Comparison of ENCODE assay signal across 6 cellular contexts in the genomic region with DNA sequence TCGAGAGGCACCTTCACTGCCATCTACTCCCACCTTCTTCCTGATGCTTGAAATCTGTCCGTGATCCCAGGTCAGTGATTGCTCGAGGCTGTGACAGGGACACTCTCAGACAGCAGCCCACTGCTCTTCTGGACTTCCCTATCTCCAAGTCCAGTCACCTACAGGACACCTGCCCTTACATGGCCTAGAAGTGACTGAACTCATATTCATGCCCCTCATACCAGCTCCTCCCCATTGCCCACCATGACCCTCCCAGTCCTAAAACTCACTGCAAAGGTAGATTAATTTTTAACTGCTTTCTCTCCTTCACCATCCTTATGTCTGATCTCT. TPM values are rescaled to one million over a fixed set of nuclear protein-coding genes. Genes with fewer than 3 reads are reported as not detected.
DNase-seq lines count a peak whose midpoint lies in the region; ATAC-seq lines count a peak whose summit lies in the region.

No MANE protein-coding gene starts in this region.

- H3K4me1 ChIP-seq in ACC112 (ENCODE audit: control insufficient read depth, insufficient read depth, low read length, unreplicated experiment) (peaks cover 81% of the 10 kb centered on the region), mucosa of rectum (ENCODE audit: control insufficient read depth in 2 of 2, insufficient read depth in 2 of 2, low read length in 2 of 2) (peaks cover 70 to 81% of the 10 kb centered on the region in 2 donors)

- H3K9ac ChIP-seq in mucosa of rectum (ENCODE audit: low read depth in 1 of 2, low read length in 2 of 2), result peak overlapping the region; percentile 82 to 90

- H3K9me3 ChIP-seq in mucosa of rectum (ENCODE audit: control insufficient read depth in 2 of 2, low read length in 2 of 2), result no peaks in the 10 kb centered on the region

- no peaks in the 10 kb centered on the region for H3K27me3 Mint-ChIP-seq in activated CD4-positive, alpha-beta memory T cell treated with anti-CD3 and anti-CD28 coated beads for 36 hours

- H3K9me3 Mint-ChIP-seq in activated CD4-positive, alpha-beta memory T cell treated with anti-CD3 and anti-CD28 coated beads for 36 hours, result no peaks in the 10 kb centered on the region

- peak overlapping the region; percentile 98 for H3K27ac ChIP-seq in ACC112 (ENCODE audit: low read depth, low read length)
- H3K27ac ChIP-seq in mucosa of rectum (ENCODE audit: low read depth in 2 of 2, low read length in 2 of 2), result peak overlapping the region; percentile 100

- no peaks in the 10 kb centered on the region for H3K36me3 ChIP-seq in ACC112 (ENCODE audit: insufficient read depth, low read length)
- no peaks in the 10 kb centered on the region for H3K36me3 ChIP-seq in mucosa of rectum (ENCODE audit: control insufficient read depth in 2 of 2, insufficient read depth in 2 of 2, low read length in 2 of 2)

- H3K27ac Mint-ChIP-seq in activated CD4-positive, alpha-beta memory T cell treated with anti-CD3 and anti-CD28 coated beads for 36 hours, result peak overlapping the region; percentile 55

- intact Hi-C loops in activated CD4-positive, alpha-beta memory T cell treated with anti-CD3 and anti-CD28 coated beads for 36 hours (cut with micrococcal nuclease), result loop anchor here (5.0 kb wide), 1 partner anchor 62 kb away; no protein-coding TSS in a partner anchor

- H3K4me3 ChIP-seq in ACC112 (ENCODE audit: low read depth, low read length), result no peak overlapping the region
- H3K4me3 ChIP-seq in mucosa of rectum (ENCODE audit: low read length in 2 of 2), result peak overlapping the region; percentile 37 to 44

- peaks cover 82% of the 10 kb centered on the region for H3K4me1 Mint-ChIP-seq in activated CD4-positive, alpha-beta memory T cell treated with anti-CD3 and anti-CD28 coated beads for 36 hours (ENCODE audit: low read depth)

- ATAC-seq in HG03139 (IDR thresholded peaks at IDR 0.05; ENCODE audit: unreplicated experiment), result no peak

- H3K36me3 Mint-ChIP-seq in activated CD4-positive, alpha-beta memory T cell treated with anti-CD3 and anti-CD28 coated beads for 36 hours, result no peaks in the 10 kb centered on the region

- POLR2A ChIA-PET in activated CD4-positive, alpha-beta memory T cell treated with anti-CD3 and anti-CD28 coated beads for 36 hours (lab: Charles Lee), result interaction anchor here (1.1 kb wide), 1 partner anchor 65 kb away, joined by 4 read pairs; no protein-coding TSS in a partner anchor

- H3K79me2 ChIP-seq in ACC112 (ENCODE audit: control insufficient read depth, insufficient read depth, low read length, unreplicated experiment), result no peaks in the 10 kb centered on the region

- H3K27me3 ChIP-seq in ACC112 (ENCODE audit: insufficient read depth, low read length), result no peaks in the 10 kb centered on the region
- H3K27me3 ChIP-seq in mucosa of rectum (ENCODE audit: control insufficient read depth in 2 of 2, insufficient read depth in 2 of 2, low read length in 2 of 2), result no peaks in the 10 kb centered on the region

- peak overlapping the region; percentile 26 for H2AFZ ChIP-seq in ACC112 (ENCODE audit: low read length, unreplicated experiment)

- DNase-seq in activated CD4-positive, alpha-beta memory T cell treated with anti-CD3 and anti-CD28 coated beads for 36 hours, result no peak
- no peak for DNase-seq in stimulated activated CD4-positive, alpha-beta T cell treated with anti-CD3 and anti-CD28 coated beads, Interleukin-15, amount 100 ng/mL, for 24 hours
- DNase-seq in inferior parietal cortex (ENCODE audit: extremely low spot score), result no peak

- CTCF ChIA-PET in activated CD4-positive, alpha-beta memory T cell treated with anti-CD3 and anti-CD28 coated beads for 36 hours (lab: Charles Lee), result interaction anchor here (0.9 to 2.1 kb wide), 3 partner anchors 19 to 56 kb away, joined by 3 to 6 read pairs (median 6); no protein-coding TSS in a partner anchor

- peak overlapping the region; percentile 7 for H3K4me3 Mint-ChIP-seq in activated CD4-positive, alpha-beta memory T cell treated with anti-CD3 and anti-CD28 coated beads for 36 hours

RNA-seq across cellular contexts. Expression of a gene that starts 7.5 kb away (rescaled TPM):
- 1 to 10 TPM; 1.5 to 1.6 TPM for total RNA-seq in activated CD4-positive, alpha-beta memory T cell treated with anti-CD3 and anti-CD28 coated beads for 36 hours

RNA-seq across cellular contexts. Expression of a gene that starts 40.6 kb away (rescaled TPM):
- total RNA-seq in activated CD4-positive, alpha-beta memory T cell treated with anti-CD3 and anti-CD28 coated beads for 36 hours, result 100 to 1,000 TPM; 111 to 112 TPM

RNA-seq across cellular contexts. Expression of a gene that starts 47.1 kb away (rescaled TPM):
- total RNA-seq in activated CD4-positive, alpha-beta memory T cell treated with anti-CD3 and anti-CD28 coated beads for 36 hours, result not detected

RNA-seq across cellular contexts. Expression of a gene that starts 51.5 kb away (rescaled TPM):
- total RNA-seq in activated CD4-positive, alpha-beta memory T cell treated with anti-CD3 and anti-CD28 coated beads for 36 hours, result not detected
